ENCODE assay signal across 1 cellular context in genomic region chr1:9128520-9129371, GRCh38.
TF ChIP-seq lines count a peak whose summit lies in the region.

Gene GPR157 (minus strand): TSS chr1:9129102. CDS start chr1:9129027, 75 bp downstream.

TF ChIP-seq in K562, 482 proteins besides CTCF, POLR2A, EP300 and RAD21 (continued from another document):
- TF ChIP-seq REST (CRISPR knock-in tag; IDR thresholded peaks at IDR 0.05; ENCODE audit: low read depth), result peak; percentile 74; the same call in 1 of the 2 replicates
- TF ChIP-seq RCOR1 (IDR thresholded peaks at IDR 0.05; ENCODE audit: borderline replicate concordance in 1 of 2, low read depth in 2 of 2, low read length in 2 of 2), result no peak
- no peak for TF ChIP-seq RBBP5 (IDR thresholded peaks at IDR 0.05; ENCODE audit: borderline replicate concordance, insufficient read depth, low read length, poor library complexity, severe bottlenecking)
- no peak for TF ChIP-seq SOX6 (IDR thresholded peaks at IDR 0.05)
- no peak for TF ChIP-seq JUND (IDR thresholded peaks at IDR 0.05; ENCODE audit: borderline replicate concordance, low read depth, low read length)
- TF ChIP-seq JUND (tag; IDR thresholded peaks at IDR 0.05; ENCODE audit: borderline replicate concordance, low read depth, low read length), result no peak
- 0 out of 2 replicates have a peak, but pooled peaks have one; percentile 15 for TF ChIP-seq CEBPG (CRISPR knock-in tag; IDR thresholded peaks at IDR 0.05)
- TF ChIP-seq CEBPG (tag; conservative IDR thresholded peaks at IDR 0.05 in 1 of 2, IDR thresholded peaks at IDR 0.05 in 1 of 2), result no peak
- TF ChIP-seq MLLT1 (IDR thresholded peaks at IDR 0.05), result no peak
TF ChIP-seq in K562: peak in this region for 35.
